In genomic region chr10:85528318-85528652, GRCh38 we compare ENCODE assay signal across 17 cellular contexts.
"Had no signal": no experiment of that assay in that cellular context is flagged by ENCODE, and none has a peak within 500 bp of the region (broad histone marks: within the 10 kb centered on the region; RNA-seq: fewer than 3 reads in every experiment).

No MANE protein-coding gene starts in this region.

- H3K4me3 ChIP-seq: dorsolateral prefrontal cortex, esophagus squamous epithelium, right atrium auricular region, suprapubic skin, thyroid gland had no signal

- FAIRE-seq: endometrium, small intestine, urothelium cell line had no signal

- H3K9me3 ChIP-seq: suprapubic skin, thyroid gland had no signal

- H3K4me1 ChIP-seq: esophagus squamous epithelium, right atrium auricular region, suprapubic skin had no signal

- H3K27me3 ChIP-seq: dorsolateral prefrontal cortex, esophagus squamous epithelium, right atrium auricular region, suprapubic skin, thyroid gland had no signal

- H3K27ac ChIP-seq: dorsolateral prefrontal cortex, esophagus squamous epithelium, right atrium auricular region, suprapubic skin, thyroid gland had no signal

- DNase-seq: cortex of kidney; dorsolateral prefrontal cortex; effector CD8-positive, alpha-beta T cell; esophagus squamous epithelium; head of caudate nucleus; hippocampal formation; kidney glomerular epithelial cell; natural killer cell; posterior cingulate gyrus; small intestine; stimulated activated CD4-positive, alpha-beta T cell treated with anti-CD3 and anti-CD28 coated beads, Interleukin-2, amount 100 ng/mL, for 48 hours; stimulated activated naive CD8-positive, alpha-beta T cell treated with anti-CD3 and anti-CD28 coated beads, Interleukin-15, Interleukin-2, amounts not matched to agents 100 U/mL and 50 U/mL, for 24 hours; thyroid gland had no signal

- H3K36me3 ChIP-seq: esophagus squamous epithelium, right atrium auricular region, suprapubic skin, thyroid gland had no signal
